ENCODE assay signal across 1 cellular context in genomic region chr14:20331048-20331613, GRCh38.
A peak's percentile ranks its signal among the peaks of the same experiment; 100 is the strongest.
TF ChIP-seq lines count a peak whose summit lies in the region.

No MANE protein-coding gene starts in this region.

TF ChIP-seq in HepG2, 621 proteins besides CTCF, POLR2A, EP300 and RAD21 (continued from another document):
- no peak for TF ChIP-seq ZUFSP (CRISPR knock-in tag; IDR thresholded peaks at IDR 0.05; ENCODE audit: borderline replicate concordance)
- no peak; the same call in 1 of the 2 replicates for TF ChIP-seq FOXK1 (CRISPR knock-in tag; IDR thresholded peaks at IDR 0.05; ENCODE audit: borderline replicate concordance, low read depth)
- TF ChIP-seq ZNF550 (CRISPR knock-in tag; IDR thresholded peaks at IDR 0.05; ENCODE audit: borderline replicate concordance) = no peak
- TF ChIP-seq ZNF674 (CRISPR knock-in tag; IDR thresholded peaks at IDR 0.05; ENCODE audit: low read depth) = no peak
- TF ChIP-seq BCL3 (CRISPR knock-in tag; IDR thresholded peaks at IDR 0.05) = no peak
- no peak for TF ChIP-seq ZNF512 (CRISPR knock-in tag; IDR thresholded peaks at IDR 0.05)
- 0 out of 2 replicates have a peak, but pooled peaks have one; percentile 34 for TF ChIP-seq PAXIP1 (CRISPR knock-in tag; conservative IDR thresholded peaks at IDR 0.05)
- TF ChIP-seq MAX (IDR thresholded peaks at IDR 0.05) = peak; percentile 34; the same call in 1 of the 2 replicates
- TF ChIP-seq FOSL2 (CRISPR knock-in tag; IDR thresholded peaks at IDR 0.05) = no peak
- no peak for TF ChIP-seq ZNF253 (CRISPR knock-in tag; IDR thresholded peaks at IDR 0.05; ENCODE audit: borderline replicate concordance)
- no peak for TF ChIP-seq ZNF124 (CRISPR knock-in tag; IDR thresholded peaks at IDR 0.05)
- no peak for TF ChIP-seq DMTF1 (CRISPR knock-in tag; IDR thresholded peaks at IDR 0.05)
- no peak for TF ChIP-seq FLYWCH1 (CRISPR knock-in tag; IDR thresholded peaks at IDR 0.05)
- TF ChIP-seq MEIS2 (CRISPR knock-in tag; IDR thresholded peaks at IDR 0.05) = no peak
- no peak for TF ChIP-seq RXRA (CRISPR knock-in tag; IDR thresholded peaks at IDR 0.05)
- no peak for TF ChIP-seq ZNF234 (CRISPR knock-in tag; conservative IDR thresholded peaks at IDR 0.05)
- 0 out of 2 replicates have a peak, but pooled peaks have one; percentile 33 for TF ChIP-seq HDAC1 (CRISPR knock-in tag; IDR thresholded peaks at IDR 0.05)
- no peak; the same call in 1 of the 2 replicates for TF ChIP-seq ELF3 (CRISPR knock-in tag; IDR thresholded peaks at IDR 0.05)
- TF ChIP-seq TOPORS (CRISPR knock-in tag; IDR thresholded peaks at IDR 0.05) = no peak
